Comparison of ENCODE assay signal across 1 cellular context in genomic region chr22:41197808-41198585, GRCh38.
TF ChIP-seq lines count a peak whose summit lies in the region.

No MANE protein-coding gene starts in this region.

TF ChIP-seq in H1, 55 proteins besides CTCF, POLR2A, EP300 and RAD21:
- 0 out of 2 replicates have a peak, but pooled peaks have one; percentile 41 for TF ChIP-seq MAX (IDR thresholded peaks at IDR 0.05)
- TF ChIP-seq CBX5 (IDR thresholded peaks at IDR 0.05; ENCODE audit: low read depth, low read length) = no peak
- TF ChIP-seq HDAC2 (IDR thresholded peaks at IDR 0.05; ENCODE audit: borderline replicate concordance in 1 of 2, low read depth in 2 of 2, low read length in 2 of 2) = 0 out of 4 replicates have a peak, but pooled peaks of 1 of the 2 experiments have one; percentile 12
TF ChIP-seq in H1: peak in this region for 2.
